Comparison of ENCODE assay signal across 13 cellular contexts in the genomic region with DNA sequence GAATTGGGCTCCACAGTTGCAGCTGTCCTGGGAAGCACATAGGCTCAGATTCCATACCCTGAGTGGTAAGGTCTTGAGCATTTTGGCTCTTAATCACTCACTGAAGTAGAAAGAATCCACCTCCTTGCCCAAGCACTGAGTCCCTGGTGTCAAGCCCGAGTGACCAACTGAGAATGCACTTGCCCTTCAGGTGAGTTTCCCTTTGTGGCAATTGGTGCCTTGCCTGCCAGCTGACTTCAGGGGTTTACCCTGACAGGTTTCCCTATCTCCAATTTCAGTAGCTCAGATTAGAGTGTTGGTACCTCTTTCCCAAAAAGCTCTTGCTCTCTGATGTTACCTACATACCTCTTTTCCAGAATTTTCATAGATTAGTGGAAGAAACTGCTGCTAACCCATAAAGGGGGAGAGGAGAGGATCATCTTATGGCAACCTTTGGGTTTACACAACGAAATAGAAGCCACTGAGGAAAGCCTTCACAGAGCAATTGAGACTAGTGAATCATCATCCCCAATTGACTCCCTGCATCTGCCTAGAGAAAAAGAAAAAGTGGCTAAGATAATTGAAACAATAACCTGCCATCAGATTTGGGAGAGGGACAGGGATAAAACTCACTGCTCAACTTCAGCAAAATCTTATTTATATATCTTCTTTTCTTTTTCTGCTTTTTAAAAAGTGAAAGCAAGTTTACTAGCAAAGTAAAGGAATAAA. TPM values are rescaled to one million over a fixed set of nuclear protein-coding genes. Genes with fewer than 3 reads are reported as not detected.
"Had no signal": no experiment of that assay in that cellular context is flagged by ENCODE, and none has a peak within 500 bp of the region (broad histone marks: within the 10 kb centered on the region; RNA-seq: fewer than 3 reads in every experiment).

No MANE protein-coding gene starts in this region.

- H3K36me3 ChIP-seq: ascending aorta, left ventricle myocardium inferior had no signal

- ATAC-seq: natural killer cell had no signal

- H3K27me3 ChIP-seq: ascending aorta had no signal

- H3K4me3 ChIP-seq: ascending aorta, left ventricle myocardium inferior had no signal

- H3K9me3 ChIP-seq: ascending aorta had no signal

- H3K4me1 ChIP-seq: ascending aorta, left ventricle myocardium inferior had no signal

- H3K27ac ChIP-seq: ascending aorta, left ventricle myocardium inferior had no signal

- DNase-seq: activated CD4-positive, alpha-beta T cell treated with anti-CD3 and anti-CD28 coated beads, Interleukin-2, amount 50 U/mL, for 1 hour; activated CD4-positive, CD25-positive, alpha-beta regulatory T cell; activated CD8-positive, alpha-beta memory T cell treated with anti-CD3 and anti-CD28 coated beads for 24 hours; activated naive CD4-positive, alpha-beta T cell; effector memory CD4-positive, alpha-beta T cell; kidney; left ventricle myocardium inferior; natural killer cell; stimulated activated CD4-positive, alpha-beta T cell treated with anti-CD3 and anti-CD28 coated beads, Interleukin-15, amount 100 ng/mL, for 24 hours; stimulated activated CD4-positive, alpha-beta T cell treated with anti-CD3 and anti-CD28 coated beads, Interleukin-4, amount 100 ng/mL, for 1 hour; stimulated activated naive CD4-positive, alpha-beta T cell had no signal

- FAIRE-seq: bronchial epithelial cell had no signal

RNA-seq across cellular contexts. Expression of a gene that starts 48.6 kb away (rescaled TPM):
- total RNA-seq: ascending aorta had no signal
